ENCODE assay signal across 8 cellular contexts in the genomic region with DNA sequence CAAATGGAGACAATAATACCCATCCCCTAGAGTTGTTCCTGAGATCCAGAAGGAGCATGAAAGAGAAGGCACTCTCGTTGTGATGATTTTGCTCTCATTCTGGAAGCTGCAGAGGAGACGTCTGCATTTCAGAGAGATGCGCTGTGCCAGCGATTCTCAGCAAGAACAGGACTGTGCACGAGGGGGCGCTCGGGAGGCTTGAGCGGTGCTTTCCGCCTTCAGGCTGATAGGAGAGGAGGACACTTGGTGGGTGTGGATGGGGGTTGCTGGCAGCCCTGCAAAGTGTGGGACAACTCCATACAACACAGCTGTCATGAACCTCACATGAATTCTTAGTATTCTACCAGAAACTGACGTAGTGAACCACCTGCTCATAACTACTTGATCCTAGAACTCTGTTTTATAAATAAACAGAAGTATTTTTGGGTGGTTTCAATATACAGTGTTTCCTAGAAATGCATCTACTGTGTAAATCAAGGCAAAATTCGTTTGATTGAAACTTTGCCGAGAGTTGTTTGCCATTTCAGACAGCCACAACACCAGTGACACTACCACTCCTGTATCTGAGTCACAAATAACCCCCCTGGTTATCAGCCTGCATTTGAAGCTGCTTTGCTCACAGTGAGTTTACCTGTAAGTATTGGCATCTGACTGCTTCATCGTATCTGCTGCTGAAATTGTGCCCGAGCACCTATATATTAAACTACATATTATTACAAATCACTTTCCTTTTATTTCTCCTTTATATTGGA. TPM values are rescaled to one million over a fixed set of nuclear protein-coding genes. Genes with fewer than 3 reads are reported as not detected.
DNase-seq lines count a peak whose midpoint lies in the region; ATAC-seq lines count a peak whose summit lies in the region.

No MANE protein-coding gene starts in this region.

- no peak overlapping the region for H2AK5ac ChIP-seq in mesendoderm (ENCODE audit: low read length)

- no peak overlapping the region for H3K56ac ChIP-seq in mesendoderm (ENCODE audit: low read length)

- no peak overlapping the region for H3K18ac ChIP-seq in mesendoderm (ENCODE audit: low read length)

- no peak overlapping the region for H3K4me2 ChIP-seq in mesendoderm (ENCODE audit: low read length)

- no peaks in the 10 kb centered on the region for H3K4me1 ChIP-seq in effector memory CD4-positive, alpha-beta T cell (ENCODE audit: control insufficient read depth, insufficient read depth, low read length, poor library complexity, severe bottlenecking)
- no peaks in the 10 kb centered on the region for H3K4me1 ChIP-seq in mesendoderm (ENCODE audit: control insufficient read depth, low read depth, low read length)

- H3K9ac ChIP-seq in mesendoderm (ENCODE audit: low read length), result no peak overlapping the region

- peak; percentile 60 for DNase-seq in AG08395 (ENCODE audit: low spot score)
- DNase-seq in NCI-H774 (lab: John Stamatoyannopoulos, UW), result peak; percentile 54
- peak; percentile 25 to 63 for DNase-seq in activated CD8-positive, alpha-beta memory T cell treated with anti-CD3 and anti-CD28 coated beads for 1 hour (ENCODE audit: extremely low read depth in 1 of 2, low read depth in 1 of 2)
- peak; percentile 14 to 43 (median 33) for DNase-seq in effector memory CD4-positive, alpha-beta T cell
- peak; percentile 86 for DNase-seq in mesendoderm
- peak; percentile 24 to 53 for DNase-seq in stimulated activated CD8-positive, alpha-beta memory T cell treated with anti-CD3 and anti-CD28 coated beads, Interleukin-2, amount 100 ng/mL, for 1 hour (ENCODE audit: low read depth in 2 of 2)

- no peak overlapping the region for H3K4me3 ChIP-seq in effector memory CD4-positive, alpha-beta T cell (ENCODE audit: insufficient read depth, low read depth, low read length, poor library complexity, severe bottlenecking)
- H3K4me3 ChIP-seq in mesendoderm (ENCODE audit: low read length), result no peak overlapping the region

- WGBS in mesendoderm (ENCODE audit: extremely low coverage, insufficient coverage, low lambda C conversion rate), result no CpG with 5 or more reads among the region's 14 CpGs

- H3K27me3 ChIP-seq in effector memory CD4-positive, alpha-beta T cell (replicated peaks; ENCODE audit: control insufficient read depth, insufficient read depth, low read length, poor library complexity, severe bottlenecking), result no peaks in the 10 kb centered on the region
- H3K27me3 ChIP-seq in mesendoderm (ENCODE audit: insufficient read depth, low read length, poor library complexity), result no peaks in the 10 kb centered on the region

- H2BK5ac ChIP-seq in mesendoderm (ENCODE audit: low read length), result no peak overlapping the region

- no peak overlapping the region for H4K5ac ChIP-seq in mesendoderm (ENCODE audit: low read length)

- no peak overlapping the region for H3K4ac ChIP-seq in mesendoderm (ENCODE audit: low read depth, low read length)

- ATAC-seq in GM18868 (IDR thresholded peaks at IDR 0.05; ENCODE audit: unreplicated experiment) (peak; percentile 95), HG03432 (IDR thresholded peaks at IDR 0.05; ENCODE audit: unreplicated experiment) (peak; percentile 76)

- no peaks in the 10 kb centered on the region for H3K36me3 ChIP-seq in effector memory CD4-positive, alpha-beta T cell (ENCODE audit: control insufficient read depth, insufficient read depth, low read length)
- no peaks in the 10 kb centered on the region for H3K36me3 ChIP-seq in mesendoderm (ENCODE audit: control insufficient read depth, insufficient read depth, low read length)

- no peaks in the 10 kb centered on the region for H3K9me3 ChIP-seq in effector memory CD4-positive, alpha-beta T cell (ENCODE audit: control insufficient read depth, low read length)

- no peak overlapping the region for H3K23ac ChIP-seq in mesendoderm (ENCODE audit: low read length)

- H4K8ac ChIP-seq in mesendoderm (ENCODE audit: low read depth, low read length), result no peak overlapping the region

- no peak overlapping the region for H3K27ac ChIP-seq in effector memory CD4-positive, alpha-beta T cell (ENCODE audit: insufficient read depth, low read length, poor library complexity, severe bottlenecking)
- H3K27ac ChIP-seq in mesendoderm (ENCODE audit: low read depth, low read length), result no peak overlapping the region

- H3K79me1 ChIP-seq in mesendoderm (ENCODE audit: low read length), result no peaks in the 10 kb centered on the region

- no peaks in the 10 kb centered on the region for H3K79me2 ChIP-seq in mesendoderm (ENCODE audit: control insufficient read depth, insufficient read depth, low read length)

- no peak overlapping the region for H2BK15ac ChIP-seq in mesendoderm (replicated peaks; ENCODE audit: low read depth)

- H2BK120ac ChIP-seq in mesendoderm (ENCODE audit: low read depth, low read length), result no peak overlapping the region

RNA-seq across cellular contexts. Expression of gene SPSB4, which starts 39.5 kb away (rescaled TPM):
- 23.3 TPM for polyA plus RNA-seq in mesendoderm (2013, experiment 1 of 2)
- 23.3 TPM for polyA plus RNA-seq in mesendoderm (2013, experiment 2 of 2)

Comparison
In these comparisons a context has a peak if more than half of its experiments do, and no peak if none do; other contexts are left out.
1. DNase-seq: peak in every context shown above with its lines; median percentile 86 in mesendoderm; 60 in AG08395; 54 in NCI-H774; 44 in activated CD8-positive, alpha-beta memory T cell treated with anti-CD3 and anti-CD28 coated beads for 1 hour; 38 in stimulated activated CD8-positive, alpha-beta memory T cell treated with anti-CD3 and anti-CD28 coated beads, Interleukin-2, amount 100 ng/mL, for 1 hour; 33 in effector memory CD4-positive, alpha-beta T cell.